ENCODE assay signal across 17 cellular contexts in genomic region chr3:19652336-19652735, GRCh38.
DNase-seq lines count a peak whose midpoint lies in the region; ATAC-seq and TF ChIP-seq lines count a peak whose summit lies in the region.
"Had no signal": no experiment of that assay in that cellular context is flagged by ENCODE, and none has a peak within 500 bp of the region (broad histone marks: within the 10 kb centered on the region; RNA-seq: fewer than 3 reads in every experiment).

No MANE protein-coding gene starts in this region.

- H3K27me3 ChIP-seq in GM23338 (ENCODE audit: insufficient read depth) (no peaks in the 10 kb centered on the region), HAP-1 (ENCODE audit: low read depth) (no peaks in the 10 kb centered on the region)
- H3K27me3 ChIP-seq: BLaER1 had no signal

- no peaks in the 10 kb centered on the region for H3K36me3 ChIP-seq in GM23338 (ENCODE audit: insufficient read depth)
- no peaks in the 10 kb centered on the region for H3K36me3 ChIP-seq in HAP-1 (replicated peaks)
- H3K36me3 ChIP-seq: BLaER1 had no signal

- no peaks in the 10 kb centered on the region for H3K9me2 ChIP-seq in GM23338 (ENCODE audit: insufficient read depth)

- H3F3A ChIP-seq in GM23338 (replicated peaks; ENCODE audit: low read depth), result no peaks in the 10 kb centered on the region

- H3K9me3 Mint-ChIP-seq in GM23338, result peaks cover 41% of the 10 kb centered on the region

- H3K4me3 Mint-ChIP-seq in GM23338, result no peak overlapping the region
- H3K4me3 Mint-ChIP-seq: CD14-positive monocyte; CD4-positive, alpha-beta memory T cell; HFFc6 had no signal

- no peak overlapping the region for H2AFZ ChIP-seq in GM23338

- no peak overlapping the region for H3K27ac ChIP-seq in GM23338 (ENCODE audit: low read depth)
- H3K27ac ChIP-seq: BLaER1 had no signal

- no peak overlapping the region for H3K27ac Mint-ChIP-seq in GM23338
- H3K27ac Mint-ChIP-seq: CD4-positive, alpha-beta memory T cell; HFFc6 had no signal

- no peak for TF ChIP-seq CTCF in GM23338 (conservative IDR thresholded peaks at IDR 0.05; ENCODE audit: low read depth in 2 of 2)

- no peaks in the 10 kb centered on the region for H3K27me3 Mint-ChIP-seq in GM23338 (ENCODE audit: insufficient read depth, low read depth, poor library complexity)
- H3K27me3 Mint-ChIP-seq: CD4-positive, alpha-beta memory T cell had no signal

- peak; percentile 70 for ATAC-seq in GM23338
- ATAC-seq: HCT116 had no signal

- no peak overlapping the region for H3K4me3 ChIP-seq in GM23338
- no peak overlapping the region for H3K4me3 ChIP-seq in HAP-1
- H3K4me3 ChIP-seq: BLaER1 had no signal

- no peaks in the 10 kb centered on the region for H3K79me2 ChIP-seq in GM23338 (replicated peaks; ENCODE audit: insufficient read depth)

- DNase-seq in GM23338 (ENCODE audit: low spot score) (peak; percentile 15), HAP-1 (ENCODE audit: low spot score in 2 of 2) (peak; percentile 28 to 45), astrocyte of the hippocampus (ENCODE audit: low read depth, low spot score) (peak; percentile 39), iPS-NIHi11 (ENCODE audit: low spot score) (peak; percentile 15), SIG-M5 (lab: John Stamatoyannopoulos, UW) (no peak), NCI-H748 (lab: John Stamatoyannopoulos, UW; ENCODE audit: unreplicated experiment) (no peak), anterior cingulate cortex (lab: John Stamatoyannopoulos, UW) (no peak)
- no peak for DNase-seq in activated effector memory CD4-positive, alpha-beta T cell treated with Interleukin-2 at 50 U/mL for 16 hours
- DNase-seq: 8988T, Calu3, GOT3, HFFc6, KG1 had no signal

- H3K4me1 Mint-ChIP-seq in GM23338, result peaks cover 7% of the 10 kb centered on the region; the same call in 1 of the 3 replicates
- H3K4me1 Mint-ChIP-seq: CD14-positive monocyte; CD4-positive, alpha-beta memory T cell had no signal

- H3K4me1 ChIP-seq in GM23338 (ENCODE audit: insufficient read depth) (0 out of 2 replicates have a peak, but pooled peaks cover 8% of the 10 kb centered on the region), HAP-1 (no peaks in the 10 kb centered on the region)
- H3K4me1 ChIP-seq: BLaER1 had no signal

- peak overlapping the region; percentile 21; the same call in 1 of the 2 replicates for H3K4me2 ChIP-seq in GM23338
- H3K4me2 ChIP-seq: BLaER1 had no signal

- no peaks in the 10 kb centered on the region for H4K20me1 ChIP-seq in GM23338 (replicated peaks; ENCODE audit: insufficient read depth)
- H4K20me1 ChIP-seq: BLaER1 had no signal

- peaks cover 11% of the 10 kb centered on the region for H3K36me3 Mint-ChIP-seq in GM23338 (ENCODE audit: low read depth)
- H3K36me3 Mint-ChIP-seq: CD14-positive monocyte; CD4-positive, alpha-beta memory T cell had no signal

- H3K9me3 ChIP-seq in HAP-1, result no peaks in the 10 kb centered on the region

- in situ Hi-C loops in HAP-1 (cut with MboI; ENCODE audit: low sequenced_read_pairs), result no loop called here

TF ChIP-seq in GM23338, 12 proteins besides CTCF, POLR2A, EP300 and RAD21:
- TF ChIP-seq CREB1 (CRISPR knock-in tag; IDR thresholded peaks at IDR 0.05; ENCODE audit: low read depth) (no peak), EZH2phosphoT487 (IDR thresholded peaks at IDR 0.05; ENCODE audit: unreplicated experiment) (no peak), ZNF114 (CRISPR knock-in tag; IDR thresholded peaks at IDR 0.05) (no peak)

Comparison
In these comparisons a context has a peak if more than half of its experiments do, and no peak if none do; other contexts are left out.
1. DNase-seq: peak in GM23338 (single experiment), HAP-1 (2 of 2), astrocyte of the hippocampus (single experiment) and iPS-NIHi11 (single experiment); none in SIG-M5 (single experiment), NCI-H748 (single experiment), anterior cingulate cortex (0 of 58) and activated effector memory CD4-positive, alpha-beta T cell treated with Interleukin-2 at 50 U/mL for 16 hours (single experiment).